In the genomic region with DNA sequence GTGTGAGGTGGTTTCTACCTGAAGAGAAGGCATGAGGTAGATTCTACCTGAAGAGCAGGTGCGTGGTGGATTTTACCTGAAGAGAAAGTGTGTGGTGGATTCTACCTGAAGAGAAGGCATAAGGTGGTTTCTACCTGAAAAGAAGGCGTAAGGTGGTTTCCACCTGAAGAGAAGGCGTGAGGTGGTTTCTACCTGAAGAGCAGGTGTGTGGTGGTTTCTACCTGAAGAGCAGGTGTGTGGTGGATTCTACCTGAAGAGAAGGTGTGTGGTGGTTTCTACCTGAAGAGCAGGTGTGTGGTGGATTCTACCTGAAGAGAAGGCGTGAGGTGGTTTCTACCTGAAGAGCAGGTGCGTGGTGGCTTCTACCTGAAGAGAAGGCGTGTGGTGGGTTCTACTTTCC, we compare ENCODE assay signal across 33 cellular contexts.
"Had no signal": no experiment of that assay in that cellular context is flagged by ENCODE, and none has a peak within 500 bp of the region (broad histone marks: within the 10 kb centered on the region; RNA-seq: fewer than 3 reads in every experiment).

No MANE protein-coding gene starts in this region.

- DNase-seq: activated CD4-positive, alpha-beta memory T cell treated with anti-CD3 and anti-CD28 coated beads for 36 hours; activated CD4-positive, alpha-beta T cell treated with anti-CD3 and anti-CD28 coated beads for 36 hours; activated CD4-positive, alpha-beta T cell treated with anti-CD3 and anti-CD28 coated beads, Interleukin-2, amount 10 ng/mL, durations not matched to agents 24 days and 14 days; activated CD4-positive, CD25-positive, alpha-beta regulatory T cell; activated CD4-positive, CD25-positive, alpha-beta regulatory T cell treated with anti-CD3 and anti-CD28 coated beads, Interleukin-2, amount 50 U/mL, for 72 hours; activated CD8-positive, alpha-beta memory T cell treated with anti-CD3 and anti-CD28 coated beads, Interleukin-2, amount 10 ng/mL, durations not matched to agents 7 days and 5 days; activated CD8-positive, alpha-beta memory T cell treated with anti-CD3 and anti-CD28 coated beads, Interleukin-2, amount 50 U/mL, for 4 hours; activated CD8-positive, alpha-beta T cell treated with anti-CD3 and anti-CD28 coated beads, Interleukin-2, amount 10 ng/mL, durations not matched to agents 7 days and 5 days; activated effector memory CD4-positive, alpha-beta T cell treated with anti-CD3 and anti-CD28 coated beads, Interleukin-2, amount 50 U/mL, for 16 hours; activated naive CD4-positive, alpha-beta T cell treated with anti-CD3 and anti-CD28 coated beads for 36 hours; activated naive CD8-positive, alpha-beta T cell treated with anti-CD3 and anti-CD28 coated beads for 36 hours; activated naive CD8-positive, alpha-beta T cell treated with anti-CD3 and anti-CD28 coated beads, Interleukin-2, amount 50 U/mL, for 24 hours; activated T-cell treated with anti-CD3 and anti-CD28 coated beads, Interleukin-2, amount 50 U/mL, for 1 hour; activated T-cell treated with anti-CD3 and anti-CD28 coated beads, Interleukin-2, amount 50 U/mL, for 48 hours; adrenal gland; amygdala; aorta; body of pancreas; central memory CD4-positive, alpha-beta T cell; cerebellar nuclear complex; colonic mucosa; effector CD8-positive, alpha-beta T cell; esophagus squamous epithelium; head of caudate nucleus; T-helper 17 cell had no signal

- ATAC-seq: activated CD4-positive, alpha-beta T cell treated with anti-CD3 and anti-CD28 coated beads for 36 hours; activated CD8-positive, alpha-beta memory T cell treated with anti-CD3 and anti-CD28 coated beads, Interleukin-2, amount 10 ng/mL, durations not matched to agents 7 days and 5 days; activated CD8-positive, alpha-beta T cell treated with anti-CD3 and anti-CD28 coated beads, Interleukin-2, amount 10 ng/mL, durations not matched to agents 7 days and 5 days; activated naive CD8-positive, alpha-beta T cell treated with anti-CD3 and anti-CD28 coated beads, Interleukin-2, amount 50 U/mL, for 24 hours; body of pancreas; T-helper 17 cell had no signal

- H3K4me1 ChIP-seq: adrenal gland, body of pancreas, colonic mucosa, esophagus squamous epithelium had no signal

- H3K36me3 Mint-ChIP-seq: activated CD4-positive, alpha-beta memory T cell treated with anti-CD3 and anti-CD28 coated beads for 36 hours; activated CD8-positive, alpha-beta memory T cell treated with anti-CD3 and anti-CD28 coated beads, Interleukin-2, amount 10 ng/mL, durations not matched to agents 7 days and 5 days; activated naive CD4-positive, alpha-beta T cell treated with anti-CD3 and anti-CD28 coated beads, Interleukin-2, amount 50 U/mL, for 24 hours had no signal

- H3K27ac ChIP-seq: adrenal gland, body of pancreas, cardiac muscle cell, colonic mucosa, epithelial cell of prostate, esophagus squamous epithelium had no signal

- H3K9me3 Mint-ChIP-seq: activated CD4-positive, alpha-beta memory T cell treated with anti-CD3 and anti-CD28 coated beads for 36 hours; activated CD4-positive, alpha-beta T cell treated with anti-CD3 and anti-CD28 coated beads, Interleukin-2, amount 10 ng/mL, durations not matched to agents 24 days and 14 days; activated naive CD4-positive, alpha-beta T cell treated with anti-CD3 and anti-CD28 coated beads for 36 hours; activated naive CD4-positive, alpha-beta T cell treated with anti-CD3 and anti-CD28 coated beads, Interleukin-2, amount 50 U/mL, for 24 hours; activated naive CD8-positive, alpha-beta T cell treated with anti-CD3 and anti-CD28 coated beads for 36 hours; activated naive CD8-positive, alpha-beta T cell treated with anti-CD3 and anti-CD28 coated beads, Interleukin-2, amount 50 U/mL, for 24 hours; activated T-helper 1 cell treated with anti-CD3 and anti-CD28 coated beads, Interleukin-12 subunit alpha, Interleukin-12 subunit beta, Interleukin-2, Interleukin-4 antibody, amounts not matched to agents 30 ng/mL and 10 ng/mL and 1 ng/mL, durations not matched to agents 14 hours and 24 hours and 36 hours; activated T-helper 2 cell treated with anti-CD3 and anti-CD28 coated beads, Interferon-gamma antibody, Interleukin-2, Interleukin-4, amounts not matched to agents 10 μg/mL and 5 μg/mL and 100 μg/mL, durations not matched to agents 14 hours and 24 hours and 36 hours had no signal

- H3K27ac Mint-ChIP-seq: activated CD4-positive, alpha-beta memory T cell treated with anti-CD3 and anti-CD28 coated beads for 36 hours; activated CD4-positive, alpha-beta T cell treated with anti-CD3 and anti-CD28 coated beads for 36 hours; activated CD4-positive, alpha-beta T cell treated with anti-CD3 and anti-CD28 coated beads, Interleukin-2, amount 10 ng/mL, durations not matched to agents 24 days and 14 days; activated CD8-positive, alpha-beta memory T cell treated with anti-CD3 and anti-CD28 coated beads, Interleukin-2, amount 10 ng/mL, durations not matched to agents 7 days and 5 days; activated CD8-positive, alpha-beta T cell treated with anti-CD3 and anti-CD28 coated beads, Interleukin-2, amount 10 ng/mL, durations not matched to agents 7 days and 5 days; activated naive CD4-positive, alpha-beta T cell treated with anti-CD3 and anti-CD28 coated beads for 36 hours; activated naive CD4-positive, alpha-beta T cell treated with anti-CD3 and anti-CD28 coated beads, Interleukin-2, amount 50 U/mL, for 24 hours; activated naive CD8-positive, alpha-beta T cell treated with anti-CD3 and anti-CD28 coated beads for 36 hours; activated naive CD8-positive, alpha-beta T cell treated with anti-CD3 and anti-CD28 coated beads, Interleukin-2, amount 50 U/mL, for 24 hours; activated T-helper 1 cell treated with anti-CD3 and anti-CD28 coated beads, Interleukin-12 subunit alpha, Interleukin-12 subunit beta, Interleukin-2, Interleukin-4 antibody, amounts not matched to agents 30 ng/mL and 10 ng/mL and 1 ng/mL, durations not matched to agents 14 hours and 24 hours and 36 hours; activated T-helper 2 cell treated with anti-CD3 and anti-CD28 coated beads, Interferon-gamma antibody, Interleukin-2, Interleukin-4, amounts not matched to agents 10 μg/mL and 5 μg/mL and 100 μg/mL, durations not matched to agents 14 hours and 24 hours and 36 hours; T-helper 17 cell had no signal

- FAIRE-seq: endometrium, endothelial cell of umbilical vein, frontal cortex had no signal

- H3K4me1 Mint-ChIP-seq: activated CD4-positive, alpha-beta T cell treated with anti-CD3 and anti-CD28 coated beads for 36 hours; activated CD4-positive, alpha-beta T cell treated with anti-CD3 and anti-CD28 coated beads, Interleukin-2, amount 10 ng/mL, durations not matched to agents 24 days and 14 days; activated CD8-positive, alpha-beta memory T cell treated with anti-CD3 and anti-CD28 coated beads, Interleukin-2, amount 10 ng/mL, durations not matched to agents 7 days and 5 days; activated naive CD4-positive, alpha-beta T cell treated with anti-CD3 and anti-CD28 coated beads, Interleukin-2, amount 50 U/mL, for 24 hours; activated naive CD8-positive, alpha-beta T cell treated with anti-CD3 and anti-CD28 coated beads for 36 hours; activated naive CD8-positive, alpha-beta T cell treated with anti-CD3 and anti-CD28 coated beads, Interleukin-2, amount 50 U/mL, for 24 hours; T-helper 17 cell had no signal

- H3K9me3 ChIP-seq: adrenal gland, body of pancreas, colonic mucosa, esophagus squamous epithelium had no signal

- H3K27me3 ChIP-seq: adrenal gland, body of pancreas, cardiac muscle cell, colonic mucosa, esophagus squamous epithelium had no signal

- H3K36me3 ChIP-seq: adrenal gland, cardiac muscle cell, colonic mucosa, esophagus squamous epithelium had no signal

- H3K4me3 Mint-ChIP-seq: activated CD4-positive, alpha-beta memory T cell treated with anti-CD3 and anti-CD28 coated beads for 36 hours; activated CD4-positive, alpha-beta T cell treated with anti-CD3 and anti-CD28 coated beads for 36 hours; activated CD4-positive, alpha-beta T cell treated with anti-CD3 and anti-CD28 coated beads, Interleukin-2, amount 10 ng/mL, durations not matched to agents 24 days and 14 days; activated CD8-positive, alpha-beta memory T cell treated with anti-CD3 and anti-CD28 coated beads, Interleukin-2, amount 10 ng/mL, durations not matched to agents 7 days and 5 days; activated CD8-positive, alpha-beta T cell treated with anti-CD3 and anti-CD28 coated beads, Interleukin-2, amount 10 ng/mL, durations not matched to agents 7 days and 5 days; activated naive CD4-positive, alpha-beta T cell treated with anti-CD3 and anti-CD28 coated beads for 36 hours; activated naive CD4-positive, alpha-beta T cell treated with anti-CD3 and anti-CD28 coated beads, Interleukin-2, amount 50 U/mL, for 24 hours; activated naive CD8-positive, alpha-beta T cell treated with anti-CD3 and anti-CD28 coated beads for 36 hours; activated naive CD8-positive, alpha-beta T cell treated with anti-CD3 and anti-CD28 coated beads, Interleukin-2, amount 50 U/mL, for 24 hours; activated T-helper 1 cell treated with anti-CD3 and anti-CD28 coated beads, Interleukin-12 subunit alpha, Interleukin-12 subunit beta, Interleukin-2, Interleukin-4 antibody, amounts not matched to agents 30 ng/mL and 10 ng/mL and 1 ng/mL, durations not matched to agents 14 hours and 24 hours and 36 hours; T-helper 17 cell had no signal

- H3K4me3 ChIP-seq: adrenal gland, body of pancreas, cardiac muscle cell, colonic mucosa, esophagus squamous epithelium had no signal
